ENCODE assay signal across 8 cellular contexts in genomic region chr13:113759525-113760137, GRCh38. TPM values are rescaled to one million over a fixed set of nuclear protein-coding genes. Genes with fewer than 3 reads are reported as not detected.
DNase-seq lines count a peak whose midpoint lies in the region; ATAC-seq and TF ChIP-seq lines count a peak whose summit lies in the region.

No MANE protein-coding gene starts in this region.

- H3K27me3 ChIP-seq in liver (ENCODE audit: control insufficient read depth in 4 of 4, insufficient read depth in 4 of 4, low read length in 3 of 4) (peaks cover 0 to 15% (median 1%) of the 10 kb centered on the region in 4 donors), testis (no peaks in the 10 kb centered on the region)

- TF ChIP-seq POLR2A in testis (IDR thresholded peaks at IDR 0.05) = no peak

- peak overlapping the region in 1 of 2 donors; percentile 5 for H3K9ac ChIP-seq in liver (ENCODE audit: low read depth in 1 of 2, low read length in 2 of 2)

- H3K27ac ChIP-seq in liver (ENCODE audit: low read depth in 1 of 2, low read length in 2 of 2) (peak overlapping the region; percentile 73 to 79), testis (peak overlapping the region; percentile 71 to 88)

- TF ChIP-seq RAD21 in liver (IDR thresholded peaks at IDR 0.05) = no peak

- intact Hi-C loops in testis (cut with DNase I; ENCODE audit: low total_unique reads) = no loop called here

- WGBS in liver = 4% methylated on average over 26 of the region's 26 CpGs
- 0 to 1% methylated on average over 26 of the region's 26 CpGs for WGBS in testis, 2 donors

- no peak for ATAC-seq in GM19397 (IDR thresholded peaks at IDR 0.05; ENCODE audit: unreplicated experiment)

- H3K9me3 ChIP-seq in liver (ENCODE audit: control insufficient read depth in 4 of 4, low read length in 3 of 4) (no peaks in the 10 kb centered on the region), testis (no peaks in the 10 kb centered on the region)

- DNase-seq in EL = peak; percentile 23
- peak in 2 of 3 experiments; percentile 57 to 86 for DNase-seq in NCI-H1417 (lab: John Stamatoyannopoulos, UW)
- DNase-seq in cerebellum (ENCODE audit: low spot score) = peak; percentile 13
- DNase-seq in testis = peak; percentile 36
- no peak for DNase-seq in GDM1 (lab: John Stamatoyannopoulos, UW)
- no peak for DNase-seq in NCI-H187 treated with DMSO at 0.1 percent for 48 hours (lab: John Stamatoyannopoulos, UW)

- TF ChIP-seq CTCF in liver (IDR thresholded peaks at IDR 0.05; ENCODE audit: low read depth, low read length, missing input control) (no peak), testis (IDR thresholded peaks at IDR 0.05) (no peak)

- H3K36me3 ChIP-seq in liver (ENCODE audit: control insufficient read depth in 4 of 4, insufficient read depth in 3 of 4, low read depth in 1 of 4, low read length in 3 of 4) = peaks cover 0 to 3% (median 0%) of the 10 kb centered on the region in 4 donors
- no peaks in the 10 kb centered on the region for H3K36me3 ChIP-seq in testis (ENCODE audit: low read depth, missing control alignments)

- H3K4me1 ChIP-seq in liver (ENCODE audit: control insufficient read depth in 4 of 4, insufficient read depth in 4 of 4, low read length in 3 of 4) (peaks cover 0 to 22% (median 13%) of the 10 kb centered on the region in 4 donors), testis (peaks cover 18% of the 10 kb centered on the region)

- peak overlapping the region; percentile 50 to 69 (median 64) for H3K4me3 ChIP-seq in liver (ENCODE audit: low read depth in 1 of 3, low read length in 3 of 3)
- H3K4me3 ChIP-seq in testis = peak overlapping the region; percentile 71 to 76

TF ChIP-seq in liver, 16 proteins besides CTCF, POLR2A, EP300 and RAD21:
- TF ChIP-seq HNF4G (IDR thresholded peaks at IDR 0.05) (no peak), REST (IDR thresholded peaks at IDR 0.05) (no peak), EGR1 (IDR thresholded peaks at IDR 0.05; ENCODE audit: low read depth in 2 of 2) (no peak), NR2F2 (IDR thresholded peaks at IDR 0.05) (peak; percentile 61)

RNA-seq across cellular contexts. Expression of gene TMEM255B, which starts 0.6 kb away (rescaled TPM):
- total RNA-seq in cerebellum = 7.9 TPM
- total RNA-seq in liver = 1 to 10 TPM in 1 of 2 donors, under 1 TPM in 1; 0.37 to 3.3 TPM
- polyA plus RNA-seq in liver = 1 to 10 TPM; 3.7 to 8.6 TPM
- total RNA-seq in testis = 10 to 100 TPM in 1 of 2 donors, 1 to 10 TPM in 1; 6.9 to 10.9 TPM
- polyA plus RNA-seq in testis (ENCODE audit: insufficient read depth, low read depth, low replicate concordance) = 7.5 TPM

Comparison
In these comparisons a context has a peak if more than half of its experiments do, and no peak if none do; other contexts are left out.
1. DNase-seq: peak in EL (single experiment), NCI-H1417 (2 of 3), cerebellum (single experiment) and testis (single experiment); none in GDM1 (single experiment) and NCI-H187 treated with DMSO at 0.1 percent for 48 hours (single experiment).